In genomic region chr18:70334728-70335329, GRCh38 we compare ENCODE assay signal across 17 cellular contexts. TPM values are rescaled to one million over a fixed set of nuclear protein-coding genes. Genes with fewer than 3 reads are reported as not detected.
DNase-seq lines count a peak whose midpoint lies in the region; ATAC-seq and TF ChIP-seq lines count a peak whose summit lies in the region.
"Had no signal": no experiment of that assay in that cellular context is flagged by ENCODE, and none has a peak within 500 bp of the region (broad histone marks: within the 10 kb centered on the region; RNA-seq: fewer than 3 reads in every experiment).

No MANE protein-coding gene starts in this region.

- 0 out of 2 replicates have a peak overlapping the region, but pooled peaks have one; percentile 2 for H3K4me3 ChIP-seq in PC-9
- peak overlapping the region in 1 of 3 donors; percentile 25 for H3K4me3 ChIP-seq in right lobe of liver
- H3K4me3 ChIP-seq in Karpas-422 (ENCODE audit: low read length) = no peak overlapping the region
- H3K4me3 ChIP-seq: cardiac muscle cell, left lung had no signal

- no peaks in the 10 kb centered on the region for H3K9me2 ChIP-seq in PC-9 (ENCODE audit: insufficient read depth)
- H3K9me2 ChIP-seq in Karpas-422 (replicated peaks; ENCODE audit: insufficient read depth, low read length) = no peaks in the 10 kb centered on the region

- H3F3A ChIP-seq in PC-9 (ENCODE audit: insufficient read depth, low read depth) = peaks cover 34% of the 10 kb centered on the region; the same call in 1 of the 2 replicates

- intact Hi-C loops in PC-9 (cut with micrococcal nuclease; ENCODE audit: unreplicated experiment) = no loop called here
- intact Hi-C loops in right lobe of liver (cut with DNase I) = no loop called here

- BruUV-seq in PC-9 (replicated peaks; lab: Mats Ljungman, UMichigan) = no TSS peak

- H3K4me2 ChIP-seq in PC-9 (no peak overlapping the region), Karpas-422 (ENCODE audit: low read depth, low read length, poor library complexity, severe bottlenecking) (no peak overlapping the region)

- no peaks in the 10 kb centered on the region; the same call in 1 of the 2 replicates for H3K79me2 ChIP-seq in PC-9 (ENCODE audit: low read depth)
- H3K79me2 ChIP-seq in Karpas-422 (ENCODE audit: low read length) = no peaks in the 10 kb centered on the region

- no peaks in the 10 kb centered on the region for H4K20me1 ChIP-seq in PC-9 (ENCODE audit: insufficient read depth)
- no peaks in the 10 kb centered on the region for H4K20me1 ChIP-seq in Karpas-422 (ENCODE audit: insufficient read depth, low read depth, low read length)

- 35% methylated on average over 5 of the region's 5 CpGs for WGBS in right lobe of liver (ENCODE audit: insufficient coverage, low coverage, low lambda C conversion rate, missing lambda C conversion rate)

- ATAC-seq in right lobe of liver = peak; percentile 71 to 91 (median 82)
- ATAC-seq in HG03565 (IDR thresholded peaks at IDR 0.05; ENCODE audit: unreplicated experiment) = no peak
- ATAC-seq: left lung had no signal

- peak; percentile 12 for DNase-seq in EH (ENCODE audit: low read depth)
- DNase-seq in PC-9 = no peak
- peak; percentile 67 for DNase-seq in epithelial cell of prostate (ENCODE audit: low read depth, low spot score)
- peak in 2 of 3 donors; percentile 70 to 73 for DNase-seq in right lobe of liver
- no peak for DNase-seq in SK-N-DZ (ENCODE audit: low spot score)
- no peak for DNase-seq in Karpas-422
- DNase-seq in D341Med (ENCODE audit: low spot score) = no peak
- DNase-seq: activated CD4-positive, alpha-beta memory T cell treated with anti-CD3 and anti-CD28 coated beads for 36 hours; activated T-cell treated with anti-CD3 and anti-CD28 coated beads, Interleukin-2, amount 50 U/mL, for 48 hours; Calu3; effector CD4-positive, alpha-beta T cell; left lung; NCI-H2081 treated with DMSO at 0.1 percent for 48 hours; stimulated activated CD4-positive, alpha-beta T cell treated with anti-CD3 and anti-CD28 coated beads, Interleukin-4, amount 100 ng/mL, for 4 hours; stimulated activated CD8-positive, alpha-beta memory T cell treated with anti-CD3 and anti-CD28 coated beads, Interleukin-4, amount 100 ng/mL, for 48 hours had no signal

- H3K27me3 ChIP-seq in PC-9 (ENCODE audit: insufficient read depth, low read depth) (no peaks in the 10 kb centered on the region), right lobe of liver (no peaks in the 10 kb centered on the region), Karpas-422 (ENCODE audit: low read length) (no peaks in the 10 kb centered on the region)
- H3K27me3 ChIP-seq: cardiac muscle cell, left lung had no signal

- H3K27ac ChIP-seq in PC-9 (peak overlapping the region; percentile 95), epithelial cell of prostate (peak overlapping the region; percentile 100), right lobe of liver (peak overlapping the region; percentile 60 to 92 (median 79)), Karpas-422 (ENCODE audit: low read length) (no peak overlapping the region)
- H3K27ac ChIP-seq: cardiac muscle cell had no signal

- POLR2A ChIA-PET in PC-9 (lab: Charles Lee; ENCODE audit: unreplicated experiment) = no interaction called here

- H3K36me3 ChIP-seq in PC-9 (ENCODE audit: low read depth) (peaks cover 51% of the 10 kb centered on the region), right lobe of liver (no peaks in the 10 kb centered on the region), Karpas-422 (ENCODE audit: insufficient read depth, low read length) (no peaks in the 10 kb centered on the region)
- H3K36me3 ChIP-seq: cardiac muscle cell, left lung had no signal

- CTCF ChIA-PET in PC-9 (lab: Charles Lee) = no interaction called here

- peaks cover 26% of the 10 kb centered on the region; the same call in 1 of the 2 replicates for H3K9me3 ChIP-seq in PC-9 (ENCODE audit: insufficient read depth, low read depth)
- H3K9me3 ChIP-seq in right lobe of liver = no peaks in the 10 kb centered on the region
- H3K9me3 ChIP-seq in Karpas-422 (ENCODE audit: low read length) = no peaks in the 10 kb centered on the region

- H2AFZ ChIP-seq in PC-9 = no peak overlapping the region
- no peak overlapping the region for H2AFZ ChIP-seq in Karpas-422 (ENCODE audit: low read length)

- no peak for TF ChIP-seq CTCF in PC-9 (conservative IDR thresholded peaks at IDR 0.05)
- no peak for TF ChIP-seq CTCF in right lobe of liver (IDR thresholded peaks at IDR 0.05)

- peak; percentile 45 for TF ChIP-seq POLR2A in right lobe of liver (IDR thresholded peaks at IDR 0.05)

- H3K9ac ChIP-seq in Karpas-422 (ENCODE audit: low read length) = no peak overlapping the region

- H3K4me1 ChIP-seq in PC-9 (replicated peaks; ENCODE audit: insufficient read depth) (peaks cover 45% of the 10 kb centered on the region), right lobe of liver (peaks cover 0 to 54% (median 18%) of the 10 kb centered on the region in 4 donors), Karpas-422 (ENCODE audit: low read length) (no peaks in the 10 kb centered on the region)

RNA-seq across cellular contexts. Expression of gene SOCS6, which starts 46.0 kb away (rescaled TPM):
- total RNA-seq in PC-9 (2021) = 20.9 and 21.0 TPM in 2 replicates
- 10 to 100 TPM; 11.7 to 18.0 (median 14.0) TPM for total RNA-seq in right lobe of liver
- polyA plus RNA-seq in SK-N-DZ (2014; cell fraction: cytosol; rRNA removed) = 7.9 and 9.9 TPM in 2 replicates
- 5.9 and 8.1 TPM in 2 replicates for polyA plus RNA-seq in SK-N-DZ (2014; cell fraction: nucleus; rRNA removed)
- total RNA-seq in Karpas-422 (2014; rRNA removed; shearing (Covaris generic); ENCODE audit: low replicate concordance) = not detected in 2 replicates

Comparison
In these comparisons a context has a peak if more than half of its experiments do, and no peak if none do; other contexts are left out.
1. DNase-seq: peak in EH (single experiment), epithelial cell of prostate (single experiment) and right lobe of liver (2 of 3); none in PC-9 (0 of 2), SK-N-DZ (single experiment), Karpas-422 (single experiment) and D341Med (single experiment).
2. RNA of gene SOCS6, which starts 46.0 kb away (total RNA-seq): 20.9 to 21.0 TPM in PC-9 and 11.7 to 18.0 TPM in right lobe of liver; not detected in Karpas-422; every median in the first group is over 10 times any median in the second.